Comparison of ENCODE assay signal across 1 cellular context in the genomic region with DNA sequence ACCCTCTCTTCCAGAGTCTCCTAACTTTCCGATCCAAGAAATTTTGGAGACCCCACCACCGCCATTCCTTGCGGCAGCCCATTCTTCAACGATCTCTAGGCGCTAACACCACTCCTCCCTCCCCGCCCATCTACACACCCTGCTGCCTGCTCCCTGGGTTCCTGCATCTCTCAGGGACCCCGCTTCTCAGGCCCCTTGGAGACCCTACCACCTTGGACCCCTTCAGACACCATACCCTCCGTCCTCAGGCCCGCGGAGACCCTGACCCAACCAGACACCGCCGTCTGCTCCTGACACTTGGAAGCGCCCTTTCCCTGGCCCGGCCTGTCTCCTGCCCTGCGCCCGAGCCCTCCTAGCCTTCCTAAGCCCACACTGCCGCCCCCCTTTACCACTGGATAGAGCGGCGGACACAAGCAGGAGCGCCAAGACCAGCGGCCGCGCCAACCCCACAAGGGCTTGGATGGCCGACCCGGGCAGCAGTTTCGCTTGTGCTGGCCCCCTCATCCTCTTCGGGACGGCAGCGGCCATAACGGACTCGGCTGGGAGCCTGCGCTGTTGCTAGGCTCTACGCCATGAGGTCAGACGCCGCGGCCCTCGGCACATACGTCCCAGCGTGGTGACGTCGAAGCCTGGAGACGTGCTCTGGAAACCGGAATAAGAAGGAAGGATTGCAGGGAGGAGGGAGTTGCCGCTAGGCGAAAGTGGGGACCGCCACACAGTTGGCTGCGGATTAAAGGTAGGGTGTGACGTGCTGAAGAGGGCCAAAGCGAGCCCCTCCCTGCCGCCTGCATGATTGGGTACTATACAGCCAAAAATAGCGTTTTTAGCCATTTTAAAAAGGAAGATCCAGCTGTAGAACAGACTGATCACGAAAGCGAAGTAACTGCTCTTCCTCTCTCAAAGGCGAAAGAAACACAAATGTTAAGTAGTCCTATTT.
TF ChIP-seq lines count a peak whose summit lies in the region.

Gene C5orf15 (minus strand): TSS at position 569 of the 937 bp plus-strand sequence. CDS start 41 bp downstream, at position 528.

TF ChIP-seq in K562, 482 proteins besides CTCF, POLR2A, EP300 and RAD21 (continued from another document and continues in another):
- TF ChIP-seq ARID4B (CRISPR knock-in tag; IDR thresholded peaks at IDR 0.05) (peak; percentile 88), ZNF644 (tag; IDR thresholded peaks at IDR 0.05; ENCODE audit: low read depth) (no peak), NELFE (IDR thresholded peaks at IDR 0.05; ENCODE audit: insufficient read depth, insufficient read length) (no peak), EWSR1 (IDR thresholded peaks at IDR 0.05; ENCODE audit: borderline replicate concordance, low read depth, partially characterized antibody) (no peak), CHD4 (IDR thresholded peaks at IDR 0.05; ENCODE audit: insufficient read depth, insufficient replicate concordance, low read depth, low read length, poor library complexity, severe bottlenecking) (no peak), ZNF41 (CRISPR knock-in tag; conservative IDR thresholded peaks at IDR 0.05) (no peak), HEY1 (CRISPR knock-in tag; IDR thresholded peaks at IDR 0.05; ENCODE audit: borderline replicate concordance) (no peak), XRCC3 (IDR thresholded peaks at IDR 0.05) (no peak), STAG1 (CRISPR knock-in tag; IDR thresholded peaks at IDR 0.05; ENCODE audit: borderline replicate concordance) (peak; percentile 19; the same call in 1 of the 2 replicates), ZNF766 (CRISPR knock-in tag; conservative IDR thresholded peaks at IDR 0.05) (0 out of 2 replicates have a peak, but pooled peaks have one; percentile 45), ILK (tag; IDR thresholded peaks at IDR 0.05; ENCODE audit: borderline replicate concordance, low read depth) (no peak), NCOA6 (IDR thresholded peaks at IDR 0.05) (peak; percentile 87), ZNF436 (CRISPR knock-in tag; IDR thresholded peaks at IDR 0.05) (no peak), KLF16 (IDR thresholded peaks at IDR 0.05) (no peak), ZNF778 (CRISPR knock-in tag; IDR thresholded peaks at IDR 0.05) (no peak), POLR2AphosphoS5 (IDR thresholded peaks at IDR 0.05; ENCODE audit: control insufficient read depth, insufficient read depth, low read depth, low read length) (peak; percentile 65; the same call in 1 of the 2 replicates), HIVEP1 (CRISPR knock-in tag; IDR thresholded peaks at IDR 0.05) (no peak), GABPB2 (CRISPR knock-in tag; conservative IDR thresholded peaks at IDR 0.05) (no peak), PTRF (tag; IDR thresholded peaks at IDR 0.05) (no peak), JUN (IDR thresholded peaks at IDR 0.05; ENCODE audit: borderline replicate concordance, low read depth, low read length) (0 out of 2 replicates have a peak, but pooled peaks have one; percentile 66), JUN (CRISPR knock-in tag; IDR thresholded peaks at IDR 0.05; ENCODE audit: borderline replicate concordance) (peak; percentile 43; the same call in 1 of the 2 replicates), ZNF133 (CRISPR knock-in tag; IDR thresholded peaks at IDR 0.05) (no peak), PCBP1 (IDR thresholded peaks at IDR 0.05; ENCODE audit: low read depth, low read length, poor library complexity, severe bottlenecking) (no peak), ZNF699 (CRISPR knock-in tag; IDR thresholded peaks at IDR 0.05; ENCODE audit: insufficient replicate concordance) (no peak), RBM34 (IDR thresholded peaks at IDR 0.05; ENCODE audit: borderline replicate concordance, insufficient read depth, low read length) (no peak), ZNF224 (CRISPR knock-in tag; IDR thresholded peaks at IDR 0.05) (no peak), ATF1 (CRISPR knock-in tag; IDR thresholded peaks at IDR 0.05) (peak; percentile 79), ATF1 (tag; IDR thresholded peaks at IDR 0.05) (peak; percentile 98), ZBTB8A (IDR thresholded peaks at IDR 0.05; ENCODE audit: partially characterized antibody) (no peak), ZNF445 (CRISPR knock-in tag; IDR thresholded peaks at IDR 0.05; ENCODE audit: low read depth) (no peak), CHD1 (IDR thresholded peaks at IDR 0.05; ENCODE audit: low read length) (no peak), GABPA (tag; conservative IDR thresholded peaks at IDR 0.05; ENCODE audit: low read depth) (peak; percentile 67), MEF2A (IDR thresholded peaks at IDR 0.05; ENCODE audit: control insufficient read depth, low read depth, low read length) (peak; percentile 86; the same call in 1 of the 2 replicates), ASH1L (IDR thresholded peaks at IDR 0.05; ENCODE audit: borderline replicate concordance, low read depth, partially characterized antibody) (no peak), ZBTB43 (CRISPR knock-in tag; IDR thresholded peaks at IDR 0.05) (no peak), DMBX1 (CRISPR knock-in tag; IDR thresholded peaks at IDR 0.05; ENCODE audit: borderline replicate concordance) (no peak), MTF1 (CRISPR knock-in tag; IDR thresholded peaks at IDR 0.05; ENCODE audit: borderline replicate concordance) (no peak), KAT2B (IDR thresholded peaks at IDR 0.05; ENCODE audit: low read depth, low read length) (no peak), MXI1 (IDR thresholded peaks at IDR 0.05; ENCODE audit: low read depth, low read length) (no peak), ZNF780A (CRISPR knock-in tag; IDR thresholded peaks at IDR 0.05) (no peak), RBFOX2 (IDR thresholded peaks at IDR 0.05; ENCODE audit: low read depth, low read length) (peak; percentile 93), CBX8 (IDR thresholded peaks at IDR 0.05; ENCODE audit: borderline replicate concordance, extremely low read depth, low read depth, low read length, poor library complexity, severe bottlenecking) (no peak), NFATC3 (IDR thresholded peaks at IDR 0.05) (no peak), FOXP1 (CRISPR knock-in tag; IDR thresholded peaks at IDR 0.05) (peak; percentile 75), DNMT1 (IDR thresholded peaks at IDR 0.05) (no peak), CBFA2T3 (IDR thresholded peaks at IDR 0.05) (no peak), RFX5 (IDR thresholded peaks at IDR 0.05; ENCODE audit: low read depth, low read length) (no peak), MAFG (tag; conservative IDR thresholded peaks at IDR 0.05) (no peak), KLF10 (CRISPR knock-in tag; IDR thresholded peaks at IDR 0.05) (no peak), PHB (CRISPR knock-in tag; IDR thresholded peaks at IDR 0.05) (peak; percentile 32; the same call in 1 of the 2 replicates), HDAC3 (IDR thresholded peaks at IDR 0.05; ENCODE audit: borderline replicate concordance, partially characterized antibody) (no peak), TEAD1 (CRISPR knock-in tag; IDR thresholded peaks at IDR 0.05) (no peak), ZNF551 (CRISPR knock-in tag; IDR thresholded peaks at IDR 0.05) (no peak), FOXK2 (conservative IDR thresholded peaks at IDR 0.05 in 1 of 2, IDR thresholded peaks at IDR 0.05 in 1 of 2; ENCODE audit: low read depth in 2 of 2) (peak; percentile 44 to 64; a peak in 2 of 4 replicates), GATAD2A (IDR thresholded peaks at IDR 0.05) (no peak), HMGN3 (IDR thresholded peaks at IDR 0.05; ENCODE audit: borderline replicate concordance, extremely low read depth, insufficient read length, low read depth, low read length) (no peak)
- TF ChIP-seq, protein P1, sequence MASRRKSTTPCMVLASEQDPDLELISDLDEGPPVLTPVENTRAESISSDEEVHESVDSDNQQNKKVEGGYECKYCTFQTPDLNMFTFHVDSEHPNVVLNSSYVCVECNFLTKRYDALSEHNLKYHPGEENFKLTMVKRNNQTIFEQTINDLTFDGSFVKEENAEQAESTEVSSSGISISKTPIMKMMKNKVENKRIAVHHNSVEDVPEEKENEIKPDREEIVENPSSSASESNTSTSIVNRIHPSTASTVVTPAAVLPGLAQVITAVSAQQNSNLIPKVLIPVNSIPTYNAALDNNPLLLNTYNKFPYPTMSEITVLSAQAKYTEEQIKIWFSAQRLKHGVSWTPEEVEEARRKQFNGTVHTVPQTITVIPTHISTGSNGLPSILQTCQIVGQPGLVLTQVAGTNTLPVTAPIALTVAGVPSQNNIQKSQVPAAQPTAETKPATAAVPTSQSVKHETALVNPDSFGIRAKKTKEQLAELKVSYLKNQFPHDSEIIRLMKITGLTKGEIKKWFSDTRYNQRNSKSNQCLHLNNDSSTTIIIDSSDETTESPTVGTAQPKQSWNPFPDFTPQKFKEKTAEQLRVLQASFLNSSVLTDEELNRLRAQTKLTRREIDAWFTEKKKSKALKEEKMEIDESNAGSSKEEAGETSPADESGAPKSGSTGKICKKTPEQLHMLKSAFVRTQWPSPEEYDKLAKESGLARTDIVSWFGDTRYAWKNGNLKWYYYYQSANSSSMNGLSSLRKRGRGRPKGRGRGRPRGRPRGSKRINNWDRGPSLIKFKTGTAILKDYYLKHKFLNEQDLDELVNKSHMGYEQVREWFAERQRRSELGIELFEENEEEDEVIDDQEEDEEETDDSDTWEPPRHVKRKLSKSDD (conservative IDR thresholded peaks at IDR 0.05; ENCODE audit: low read length), result peak; percentile 98
- TF ChIP-seq, protein P2, sequence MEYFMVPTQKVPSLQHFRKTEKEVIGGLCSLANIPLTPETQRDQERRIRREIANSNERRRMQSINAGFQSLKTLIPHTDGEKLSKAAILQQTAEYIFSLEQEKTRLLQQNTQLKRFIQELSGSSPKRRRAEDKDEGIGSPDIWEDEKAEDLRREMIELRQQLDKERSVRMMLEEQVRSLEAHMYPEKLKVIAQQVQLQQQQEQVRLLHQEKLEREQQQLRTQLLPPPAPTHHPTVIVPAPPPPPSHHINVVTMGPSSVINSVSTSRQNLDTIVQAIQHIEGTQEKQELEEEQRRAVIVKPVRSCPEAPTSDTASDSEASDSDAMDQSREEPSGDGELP (CRISPR knock-in tag; IDR thresholded peaks at IDR 0.05; ENCODE audit: borderline replicate concordance), result peak; percentile 73; the same call in 1 of the 2 replicates
